ENCODE assay signal across 26 cellular contexts in the genomic region with DNA sequence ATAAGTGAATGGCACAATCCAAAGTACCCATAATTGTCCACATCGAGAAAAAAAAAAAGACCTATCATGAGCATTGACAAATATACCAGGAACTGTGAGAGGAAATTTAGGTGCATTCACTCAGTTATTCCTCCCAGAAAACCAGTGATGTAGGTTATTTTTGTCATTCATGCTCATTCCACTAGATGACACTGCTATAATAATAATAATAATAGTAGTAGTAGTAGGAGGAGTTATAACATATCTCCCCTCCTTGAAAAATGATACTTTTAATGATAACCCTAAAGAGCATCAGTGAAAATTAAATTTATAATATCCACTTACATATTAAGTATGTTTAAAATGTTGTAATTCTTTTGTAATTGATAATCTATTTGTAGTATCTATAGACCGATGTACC.
"Had no signal": no experiment of that assay in that cellular context is flagged by ENCODE, and none has a peak within 500 bp of the region (broad histone marks: within the 10 kb centered on the region; RNA-seq: fewer than 3 reads in every experiment).

No MANE protein-coding gene starts in this region.

- H3K36me3 ChIP-seq: gastroesophageal sphincter, heart right ventricle, left ventricle myocardium inferior, thoracic aorta, upper lobe of right lung had no signal

- H3K27me3 ChIP-seq: gastroesophageal sphincter, upper lobe of right lung had no signal

- H3K4me1 Mint-ChIP-seq: activated naive CD4-positive, alpha-beta T cell treated with anti-CD3 and anti-CD28 coated beads, Interleukin-2, amount 10 ng/mL, durations not matched to agents 7 days and 5 days; activated naive CD8-positive, alpha-beta T cell treated with anti-CD3 and anti-CD28 coated beads, Interleukin-2, amount 50 U/mL, for 24 hours; brain; central memory CD8-positive, alpha-beta T cell; immature natural killer cell; nephron; stimulated activated memory B cell treated with anti-CD40 and anti-IgM and Interleukin-4, amounts not matched to agents 10 μg/mL and 1 μg/mL and 100 μg/mL, for 72 hours had no signal

- H3K27ac ChIP-seq: gastroesophageal sphincter, heart right ventricle, left ventricle myocardium inferior, thoracic aorta, upper lobe of right lung had no signal

- H3K4me3 ChIP-seq: gastroesophageal sphincter, heart right ventricle, left ventricle myocardium inferior, thoracic aorta, upper lobe of right lung had no signal

- DNase-seq: activated CD4-positive, alpha-beta T cell treated with anti-CD3 and anti-CD28 coated beads, Interleukin-2, amount 50 U/mL, for 1 hour; activated CD8-positive, alpha-beta memory T cell treated with anti-CD3 and anti-CD28 coated beads, Interleukin-2, amount 50 U/mL, for 4 hours; activated effector memory CD4-positive, alpha-beta T cell treated with Interleukin-2 at 50 U/mL for 16 hours; activated naive CD4-positive, alpha-beta T cell treated with anti-CD3 and anti-CD28 coated beads, Interleukin-2, amount 10 ng/mL, durations not matched to agents 7 days and 5 days; activated naive CD8-positive, alpha-beta T cell treated with anti-CD3 and anti-CD28 coated beads, Interleukin-2, amount 50 U/mL, for 24 hours; activated T-cell treated with anti-CD3 and anti-CD28 coated beads, Interleukin-2, amount 50 U/mL, for 4 hours; anterior cingulate cortex; cortex of kidney; heart right ventricle; immature natural killer cell; kidney glomerular epithelial cell; left ventricle myocardium inferior; mammary epithelial cell; midbrain; stimulated activated CD4-positive, alpha-beta T cell treated with anti-CD3 and anti-CD28 coated beads, Interleukin-4, amount 100 ng/mL, for 4 hours; T-helper 9 cell; upper lobe of right lung had no signal

- H3K4me3 Mint-ChIP-seq: activated naive CD4-positive, alpha-beta T cell treated with anti-CD3 and anti-CD28 coated beads, Interleukin-2, amount 10 ng/mL, durations not matched to agents 7 days and 5 days; activated naive CD8-positive, alpha-beta T cell treated with anti-CD3 and anti-CD28 coated beads, Interleukin-2, amount 50 U/mL, for 24 hours; activated T-cell treated with anti-CD3 and anti-CD28 coated beads, Interleukin-2, amount 50 U/mL, for 4 hours; brain; central memory CD8-positive, alpha-beta T cell; immature natural killer cell; nephron; stimulated activated memory B cell treated with anti-CD40 and anti-IgM and Interleukin-4, amounts not matched to agents 10 μg/mL and 1 μg/mL and 100 μg/mL, for 72 hours had no signal

- H3K9me3 Mint-ChIP-seq: activated naive CD4-positive, alpha-beta T cell treated with anti-CD3 and anti-CD28 coated beads, Interleukin-2, amount 10 ng/mL, durations not matched to agents 7 days and 5 days; activated naive CD8-positive, alpha-beta T cell treated with anti-CD3 and anti-CD28 coated beads, Interleukin-2, amount 50 U/mL, for 24 hours; brain; nephron; stimulated activated memory B cell treated with anti-CD40 and anti-IgM and Interleukin-4, amounts not matched to agents 10 μg/mL and 1 μg/mL and 100 μg/mL, for 72 hours had no signal

- H3K27me3 Mint-ChIP-seq: activated naive CD4-positive, alpha-beta T cell treated with anti-CD3 and anti-CD28 coated beads, Interleukin-2, amount 10 ng/mL, durations not matched to agents 7 days and 5 days; activated naive CD8-positive, alpha-beta T cell treated with anti-CD3 and anti-CD28 coated beads, Interleukin-2, amount 50 U/mL, for 24 hours; brain; central memory CD8-positive, alpha-beta T cell; stimulated activated memory B cell treated with anti-CD40 and anti-IgM and Interleukin-4, amounts not matched to agents 10 μg/mL and 1 μg/mL and 100 μg/mL, for 72 hours had no signal

- H3K36me3 Mint-ChIP-seq: activated naive CD4-positive, alpha-beta T cell treated with anti-CD3 and anti-CD28 coated beads, Interleukin-2, amount 10 ng/mL, durations not matched to agents 7 days and 5 days; brain; immature natural killer cell; stimulated activated memory B cell treated with anti-CD40 and anti-IgM and Interleukin-4, amounts not matched to agents 10 μg/mL and 1 μg/mL and 100 μg/mL, for 72 hours had no signal

- H3K27ac Mint-ChIP-seq: activated naive CD4-positive, alpha-beta T cell treated with anti-CD3 and anti-CD28 coated beads, Interleukin-2, amount 10 ng/mL, durations not matched to agents 7 days and 5 days; activated naive CD8-positive, alpha-beta T cell treated with anti-CD3 and anti-CD28 coated beads, Interleukin-2, amount 50 U/mL, for 24 hours; brain; immature natural killer cell; nephron; stimulated activated memory B cell treated with anti-CD40 and anti-IgM and Interleukin-4, amounts not matched to agents 10 μg/mL and 1 μg/mL and 100 μg/mL, for 72 hours had no signal

- ATAC-seq: activated CD4-positive, CD25-positive, alpha-beta regulatory T cell treated with anti-CD3 and anti-CD28 coated beads, Interleukin-2, amount 50 U/mL, for 24 hours; activated naive CD8-positive, alpha-beta T cell treated with anti-CD3 and anti-CD28 coated beads, Interleukin-2, amount 50 U/mL, for 24 hours; activated T-cell treated with anti-CD3 and anti-CD28 coated beads, Interleukin-2, amount 50 U/mL, for 4 hours; esophagus mucosa; gastroesophageal sphincter; heart right ventricle; sciatic nerve; stimulated activated memory B cell treated with anti-CD40 and anti-IgM and Interleukin-4, amounts not matched to agents 10 μg/mL and 1 μg/mL and 100 μg/mL, for 72 hours; upper lobe of right lung had no signal

- H3K9me3 ChIP-seq: gastroesophageal sphincter, heart right ventricle, left ventricle myocardium inferior, thoracic aorta, upper lobe of right lung had no signal

- H3K4me1 ChIP-seq: gastroesophageal sphincter, heart right ventricle, left ventricle myocardium inferior, upper lobe of right lung had no signal
